In genomic region chr1:113905435-113905861, GRCh38 we compare ENCODE assay signal across 1 cellular context.
TF ChIP-seq lines count a peak whose summit lies in the region.

No MANE protein-coding gene starts in this region.

TF ChIP-seq in HepG2, 621 proteins besides CTCF, POLR2A, EP300 and RAD21 (continued from another document and continues in another):
- TF ChIP-seq ZFP82 (CRISPR knock-in tag; IDR thresholded peaks at IDR 0.05; ENCODE audit: borderline replicate concordance) (peak; percentile 84; the same call in 1 of the 2 replicates), HDAC1 (CRISPR knock-in tag; IDR thresholded peaks at IDR 0.05) (0 out of 2 replicates have a peak, but pooled peaks have one; percentile 2), HMGXB4 (CRISPR knock-in tag; IDR thresholded peaks at IDR 0.05; ENCODE audit: borderline replicate concordance in 1 of 2, low read depth in 1 of 2) (peak in 1 of 2 experiments; percentile 18; a peak in 1 of 4 replicates), MYPOP (CRISPR knock-in tag; IDR thresholded peaks at IDR 0.05) (no peak), ZNF329 (CRISPR knock-in tag; IDR thresholded peaks at IDR 0.05; ENCODE audit: low read depth) (0 out of 2 replicates have a peak, but pooled peaks have one; percentile 10), ZNF672 (CRISPR knock-in tag; IDR thresholded peaks at IDR 0.05) (no peak), PHF8 (CRISPR knock-in tag; IDR thresholded peaks at IDR 0.05) (peak; percentile 46), GLMP (CRISPR knock-in tag; IDR thresholded peaks at IDR 0.05; ENCODE audit: borderline replicate concordance) (no peak), MEF2D (CRISPR knock-in tag; IDR thresholded peaks at IDR 0.05) (0 out of 2 replicates have a peak, but pooled peaks have one; percentile 12), SAFB2 (CRISPR knock-in tag; IDR thresholded peaks at IDR 0.05; ENCODE audit: borderline replicate concordance, low read depth) (no peak), IRF9 (CRISPR knock-in tag; IDR thresholded peaks at IDR 0.05; ENCODE audit: borderline replicate concordance) (0 out of 2 replicates have a peak, but pooled peaks have one; percentile 8), PCBP1 (IDR thresholded peaks at IDR 0.05; ENCODE audit: borderline replicate concordance, low read depth, low read length) (0 out of 2 replicates have a peak, but pooled peaks have one; percentile 4), NONO (IDR thresholded peaks at IDR 0.05) (no peak), NONO (CRISPR knock-in tag; conservative IDR thresholded peaks at IDR 0.05) (peak; percentile 33; the same call in 1 of the 2 replicates), ZBTB40 (IDR thresholded peaks at IDR 0.05) (no peak), ZBTB40 (CRISPR knock-in tag; IDR thresholded peaks at IDR 0.05) (0 out of 2 replicates have a peak, but pooled peaks have one; percentile 11), ZNF687 (CRISPR knock-in tag; IDR thresholded peaks at IDR 0.05) (0 out of 2 replicates have a peak, but pooled peaks have one; percentile 29), KDM5A (IDR thresholded peaks at IDR 0.05; ENCODE audit: borderline replicate concordance, low read length) (peak; percentile 71), MIER3 (CRISPR knock-in tag; IDR thresholded peaks at IDR 0.05; ENCODE audit: borderline replicate concordance) (no peak), ZNF143 (CRISPR knock-in tag; IDR thresholded peaks at IDR 0.05) (peak; percentile 13; the same call in 1 of the 2 replicates), GZF1 (CRISPR knock-in tag; IDR thresholded peaks at IDR 0.05) (0 out of 2 replicates have a peak, but pooled peaks have one; percentile 29), E2F2 (CRISPR knock-in tag; IDR thresholded peaks at IDR 0.05; ENCODE audit: borderline replicate concordance) (peak; percentile 12; the same call in 1 of the 2 replicates), ZNF644 (CRISPR knock-in tag; IDR thresholded peaks at IDR 0.05; ENCODE audit: low read depth) (no peak), TBX2 (CRISPR knock-in tag; IDR thresholded peaks at IDR 0.05; ENCODE audit: borderline replicate concordance) (peak; percentile 11; the same call in 1 of the 2 replicates), GTF3A (CRISPR knock-in tag; conservative IDR thresholded peaks at IDR 0.05) (0 out of 2 replicates have a peak, but pooled peaks have one; percentile 28), NKX3-1 (CRISPR knock-in tag; IDR thresholded peaks at IDR 0.05) (0 out of 2 replicates have a peak, but pooled peaks have one; percentile 4), ESRRA (CRISPR knock-in tag; IDR thresholded peaks at IDR 0.05; ENCODE audit: low read depth) (no peak), ZNF234 (CRISPR knock-in tag; conservative IDR thresholded peaks at IDR 0.05) (no peak; the same call in none of the 2 replicates), ATF4 (CRISPR knock-in tag; IDR thresholded peaks at IDR 0.05) (no peak), ZHX1 (CRISPR knock-in tag; IDR thresholded peaks at IDR 0.05; ENCODE audit: low read depth) (0 out of 2 replicates have a peak, but pooled peaks have one; percentile 18)
